ENCODE assay signal across 8 cellular contexts in genomic region chr12:120230326-120230973, GRCh38. TPM values are rescaled to one million over a fixed set of nuclear protein-coding genes. Genes with fewer than 3 reads are reported as not detected.
DNase-seq lines count a peak whose midpoint lies in the region; ATAC-seq, FAIRE-seq and TF ChIP-seq lines count a peak whose summit lies in the region.

No MANE protein-coding gene starts in this region.

- H3K9ac ChIP-seq in mammary epithelial cell (ENCODE audit: insufficient read depth, low read length): peak overlapping the region; percentile 75
- peak overlapping the region; percentile 81 for H3K9ac ChIP-seq in keratinocyte (ENCODE audit: control insufficient read depth, extremely low read depth, insufficient read depth, low read length)

- peak; percentile 29 for FAIRE-seq in keratinocyte (lab: Jason Lieb, UNC)

- H3K27ac ChIP-seq in mammary epithelial cell (ENCODE audit: insufficient read depth, low read depth, low read length) (peak overlapping the region; percentile 95), keratinocyte (ENCODE audit: control insufficient read depth, insufficient read depth, low read length) (peak overlapping the region; percentile 98), suprapubic skin (peak overlapping the region; percentile 86)

- H3K36me3 ChIP-seq in mammary epithelial cell (ENCODE audit: insufficient read depth, low read length): peaks cover 5% of the 10 kb centered on the region
- peaks cover 28 to 48% of the 10 kb centered on the region in 2 experiments for H3K36me3 ChIP-seq in keratinocyte (ENCODE audit: control insufficient read depth in 2 of 2, extremely low read depth in 1 of 2, insufficient read depth in 2 of 2, low read length in 2 of 2)
- peaks cover 7% of the 10 kb centered on the region for H3K36me3 ChIP-seq in suprapubic skin

- CTCF ChIA-PET in mammary epithelial cell (lab: Charles Lee; ENCODE audit: low non-redundant PET): no interaction called here

- H3K4me1 ChIP-seq in mammary epithelial cell (ENCODE audit: insufficient read depth, low read length): peaks cover 95% of the 10 kb centered on the region
- H3K4me1 ChIP-seq in keratinocyte (ENCODE audit: control insufficient read depth, extremely low read depth, insufficient read depth, low read length): peaks cover 98% of the 10 kb centered on the region
- peaks cover 100% of the 10 kb centered on the region for H3K4me1 ChIP-seq in suprapubic skin

- TF ChIP-seq EP300 in suprapubic skin (IDR thresholded peaks at IDR 0.05): no peak

- no TSS peak for BruUV-seq in mammary epithelial cell (replicated peaks; lab: Mats Ljungman, UMichigan)

- DNase-seq in EH (ENCODE audit: low read depth): peak; percentile 98
- peak; percentile 93 for DNase-seq in NCI-H2227 treated with DMSO at 0.1 percent for 48 hours (lab: John Stamatoyannopoulos, UW)
- DNase-seq in mammary epithelial cell: peak; percentile 81
- DNase-seq in keratinocyte (ENCODE audit: low read depth, low spot score): no peak
- no peak for DNase-seq in suprapubic skin (ENCODE audit: low spot score in 2 of 2)
- DNase-seq in NOMO-1 treated with dmso at 0.1 percent for 144 hours (lab: John Stamatoyannopoulos, UW; ENCODE audit: unreplicated experiment): no peak

- H3K79me2 ChIP-seq in mammary epithelial cell (ENCODE audit: insufficient read depth, low read length): peaks cover 93% of the 10 kb centered on the region
- H3K79me2 ChIP-seq in keratinocyte (ENCODE audit: control insufficient read depth, insufficient read depth, low read length): peaks cover 85% of the 10 kb centered on the region

- H3K9me3 ChIP-seq in mammary epithelial cell (replicated peaks; ENCODE audit: insufficient read depth, low read length) (no peaks in the 10 kb centered on the region), keratinocyte (ENCODE audit: control insufficient read depth, low read depth, low read length) (no peaks in the 10 kb centered on the region), suprapubic skin (no peaks in the 10 kb centered on the region)

- TF ChIP-seq CTCF in mammary epithelial cell (conservative IDR thresholded peaks at IDR 0.05 in 1 of 2, IDR thresholded peaks at IDR 0.05 in 1 of 2; ENCODE audit: extremely low read depth in 1 of 2, insufficient read depth in 1 of 2, low read depth in 1 of 2, low read length in 2 of 2) (no peak), keratinocyte (optimal IDR thresholded peaks at IDR 0.05 in 1 of 3, IDR thresholded peaks at IDR 0.05 in 1 of 3, conservative IDR thresholded peaks at IDR 0.05 in 1 of 3; ENCODE audit: extremely low read depth in 1 of 3, insufficient read depth in 2 of 3, low read length in 3 of 3) (no peak), suprapubic skin (IDR thresholded peaks at IDR 0.05) (no peak)

- in situ Hi-C loops in mammary epithelial cell (cut with MboI; ENCODE audit: low sequenced_read_pairs in 2 of 2): loop anchor here in 1 of 2 donors (5.0 kb wide), 1 partner anchor 37 kb away; the partner anchor contains the start of gene PXN

- peak overlapping the region in 1 of 3 experiments; percentile 8 for H3K4me3 ChIP-seq in mammary epithelial cell (replicated peaks in 1 of 3; ENCODE audit: insufficient read depth in 1 of 3, low read depth in 2 of 3, low read length in 3 of 3)
- H3K4me3 ChIP-seq in keratinocyte (ENCODE audit: control insufficient read depth in 2 of 3, extremely low read depth in 1 of 3, insufficient read depth in 2 of 3, low read depth in 1 of 3, low read length in 3 of 3): peak overlapping the region in 2 of 3 experiments; percentile 39 to 59
- H3K4me3 ChIP-seq in suprapubic skin: peak overlapping the region; percentile 12

- H3K27me3 ChIP-seq in mammary epithelial cell (ENCODE audit: insufficient read depth, low read length) (no peaks in the 10 kb centered on the region), keratinocyte (ENCODE audit: control insufficient read depth, extremely low read depth, insufficient read depth, low read length) (no peaks in the 10 kb centered on the region), suprapubic skin (no peaks in the 10 kb centered on the region)

- H3K9me1 ChIP-seq in keratinocyte (ENCODE audit: control insufficient read depth, extremely low read depth, insufficient read depth, low read length): peaks cover 9% of the 10 kb centered on the region

- 0% methylated on average over 7 of the region's 9 CpGs for WGBS in mammary epithelial cell (ENCODE audit: low coverage, missing lambda C conversion rate)
- 0% methylated on average over 1 of the region's 9 CpGs for WGBS in suprapubic skin

- dilution Hi-C loops in mammary epithelial cell (cut with HindIII; ENCODE audit: low sequenced_read_pairs) (no loop called here), keratinocyte (cut with MboI; ENCODE audit: extremely low pct_ligation_motif_present, low sequenced_read_pairs) (no loop called here)

- intact Hi-C loops in mammary epithelial cell (cut with micrococcal nuclease): no loop called here

- peak overlapping the region; percentile 78 for H3K4me2 ChIP-seq in mammary epithelial cell (ENCODE audit: insufficient read depth, low read depth, low read length)
- peak overlapping the region; percentile 84 for H3K4me2 ChIP-seq in keratinocyte (ENCODE audit: control insufficient read depth, extremely low read depth, insufficient read depth, low read depth, low read length)

- no peak for ATAC-seq in GM19035 (IDR thresholded peaks at IDR 0.05; ENCODE audit: unreplicated experiment)
- ATAC-seq in HG02970 (IDR thresholded peaks at IDR 0.05; ENCODE audit: low FRiP score, unreplicated experiment): no peak

- H4K20me1 ChIP-seq in mammary epithelial cell (ENCODE audit: insufficient read depth, low read length): no peaks in the 10 kb centered on the region
- peaks cover 11% of the 10 kb centered on the region for H4K20me1 ChIP-seq in keratinocyte (ENCODE audit: control insufficient read depth, extremely low read depth, insufficient read depth, low read length)

- TF ChIP-seq POLR2A in suprapubic skin (IDR thresholded peaks at IDR 0.05): no peak

- no peak overlapping the region for H2AFZ ChIP-seq in mammary epithelial cell (ENCODE audit: low read depth, low read length)
- H2AFZ ChIP-seq in keratinocyte (ENCODE audit: control insufficient read depth, low read length): no peak overlapping the region

RNA-seq across cellular contexts. Expression of gene RPLP0, which starts 29.5 kb away (rescaled TPM):
- 1,000 to 10,000 TPM; 2,131 to 2,307 TPM for total RNA-seq in mammary epithelial cell
- 9,728 TPM for polyA plus RNA-seq in mammary epithelial cell
- 2,830 TPM for polyA minus RNA-seq in mammary epithelial cell
- 3,950 to 5,808 TPM (median 4,618 TPM) in 3 replicates for polyA plus RNA-seq in keratinocyte
- 2,331 TPM for polyA plus RNA-seq in keratinocyte (2011; ENCODE audit: low read depth)
- polyA plus RNA-seq in keratinocyte (2011; cell fraction: cytosol; rRNA removed): 5,109 and 6,391 TPM in 2 replicates
- 1,448 and 1,525 TPM in 2 replicates for polyA plus RNA-seq in keratinocyte (2011; cell fraction: nucleus; rRNA removed)
- polyA plus RNA-seq in keratinocyte (2012; ENCODE audit: low replicate concordance): 2,330 and 3,652 TPM in 2 replicates
- 3,230 to 5,763 TPM (median 4,158 TPM) in 3 replicates for polyA minus RNA-seq in keratinocyte
- 2,814 TPM for polyA minus RNA-seq in keratinocyte (2011; cell fraction: cytosol; rRNA and poly(A)+ RNA removed)
- 617 and 664 TPM in 2 replicates for polyA minus RNA-seq in keratinocyte (2011; cell fraction: nucleus; rRNA and poly(A)+ RNA removed)
- total RNA-seq in suprapubic skin: 1,000 to 10,000 TPM; 1,993 to 4,861 (median 3,987) TPM

RNA-seq across cellular contexts. Expression of gene PXN, which starts 35.1 kb away (rescaled TPM):
- total RNA-seq in mammary epithelial cell (100 to 1,000 TPM; 155 to 477 TPM), suprapubic skin (10 to 100 TPM; 37.2 to 63.7 (median 51.6) TPM)
- polyA plus RNA-seq in mammary epithelial cell (166 TPM), keratinocyte (98.7 to 224 TPM (median 114 TPM) in 3 replicates)
- polyA minus RNA-seq in mammary epithelial cell (597 TPM), keratinocyte (166 to 1,266 TPM (median 204 TPM) in 3 replicates)
- polyA plus RNA-seq in keratinocyte (2011; ENCODE audit: low read depth): 68.4 TPM
- 160 and 207 TPM in 2 replicates for polyA plus RNA-seq in keratinocyte (2011; cell fraction: cytosol; rRNA removed)
- polyA plus RNA-seq in keratinocyte (2011; cell fraction: nucleus; rRNA removed): 382 and 553 TPM in 2 replicates
- 102 and 393 TPM in 2 replicates for polyA plus RNA-seq in keratinocyte (2012; ENCODE audit: low replicate concordance)
- polyA minus RNA-seq in keratinocyte (2011; cell fraction: cytosol; rRNA and poly(A)+ RNA removed): 149 TPM
- polyA minus RNA-seq in keratinocyte (2011; cell fraction: nucleus; rRNA and poly(A)+ RNA removed): 171 and 252 TPM in 2 replicates

RNA-seq across cellular contexts. Expression of gene GCN1, which starts 35.9 kb away (rescaled TPM):
- 100 to 1,000 TPM in 1 of 2 donors, 10 to 100 TPM in 1; 92.5 to 109 TPM for total RNA-seq in mammary epithelial cell
- 45.7 TPM for polyA plus RNA-seq in mammary epithelial cell
- polyA minus RNA-seq in mammary epithelial cell: 341 TPM
- polyA plus RNA-seq in keratinocyte: 26.1 to 56.3 TPM (median 34.1 TPM) in 3 replicates
- 33.4 TPM for polyA plus RNA-seq in keratinocyte (2011; ENCODE audit: low read depth)
- 21.4 and 29.2 TPM in 2 replicates for polyA plus RNA-seq in keratinocyte (2011; cell fraction: cytosol; rRNA removed)
- polyA plus RNA-seq in keratinocyte (2011; cell fraction: nucleus; rRNA removed): 210 and 283 TPM in 2 replicates
- 24.1 and 58.8 TPM in 2 replicates for polyA plus RNA-seq in keratinocyte (2012; ENCODE audit: low replicate concordance)
- 161 to 298 TPM (median 224 TPM) in 3 replicates for polyA minus RNA-seq in keratinocyte
- polyA minus RNA-seq in keratinocyte (2011; cell fraction: cytosol; rRNA and poly(A)+ RNA removed): 102 TPM
- polyA minus RNA-seq in keratinocyte (2011; cell fraction: nucleus; rRNA and poly(A)+ RNA removed): 202 and 229 TPM in 2 replicates
- 100 to 1,000 TPM in 2 of 4 donors, 10 to 100 TPM in 2; 62.0 to 310 (median 101) TPM for total RNA-seq in suprapubic skin

Comparison
In these comparisons a context has a peak if more than half of its experiments do, and no peak if none do; other contexts are left out.
1. DNase-seq: peak in EH (single experiment), NCI-H2227 treated with DMSO at 0.1 percent for 48 hours (single experiment) and mammary epithelial cell (single experiment); none in keratinocyte (single experiment), suprapubic skin (0 of 2) and NOMO-1 treated with dmso at 0.1 percent for 144 hours (single experiment).
2. Peak in every context shown above with its lines, with median percentiles within 50 percentile points of each other: H3K27ac ChIP-seq.